Comparison of ENCODE assay signal across 12 cellular contexts in the genomic region with DNA sequence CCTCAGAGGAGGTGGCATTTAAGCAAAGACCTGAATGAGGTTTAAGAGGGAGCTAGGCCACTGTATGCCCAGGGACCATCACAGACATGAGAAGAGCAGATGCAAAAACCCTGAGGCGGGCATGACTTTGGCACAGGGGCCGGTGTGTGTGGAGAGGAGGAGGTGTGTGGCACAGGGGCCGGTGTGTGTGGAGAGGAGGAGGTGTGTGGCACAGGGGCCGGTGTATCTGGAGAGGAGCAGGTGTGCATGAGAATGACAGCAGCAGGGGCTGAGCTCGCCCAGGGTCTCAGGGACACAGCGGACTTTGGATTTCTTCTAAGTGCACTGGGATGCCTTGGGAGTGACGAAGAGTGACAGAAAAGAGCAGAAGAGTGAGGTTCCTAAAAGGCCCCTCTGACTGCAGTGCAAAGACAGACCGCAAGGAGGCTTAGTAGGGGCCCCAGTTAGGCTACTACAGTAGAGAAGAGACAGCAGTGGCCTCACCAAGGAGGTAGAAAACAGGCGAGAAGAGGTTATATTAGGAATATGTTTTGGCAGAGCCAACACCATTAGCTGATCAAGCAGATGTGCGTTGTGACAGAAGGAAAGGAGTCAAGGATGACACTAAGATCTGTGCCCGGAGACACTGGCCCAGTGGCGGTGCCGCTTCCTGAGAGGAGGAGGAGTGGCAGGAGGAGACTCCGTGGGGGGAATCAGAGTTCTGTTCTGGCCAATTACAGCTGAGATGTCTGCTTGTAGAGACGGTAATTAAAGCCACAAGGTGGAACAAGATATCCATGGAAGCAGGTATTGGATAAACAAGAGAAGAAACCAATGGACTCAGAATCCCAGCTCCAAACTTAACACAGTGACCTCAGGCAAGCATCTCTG. TPM values are rescaled to one million over a fixed set of nuclear protein-coding genes. Genes with fewer than 3 reads are reported as not detected.
A peak's percentile ranks its signal among the peaks of the same experiment; 100 is the strongest.
DNase-seq lines count a peak whose midpoint lies in the region; TF ChIP-seq lines count a peak whose summit lies in the region.
"Had no signal": no experiment of that assay in that cellular context is flagged by ENCODE, and none has a peak within 500 bp of the region (broad histone marks: within the 10 kb centered on the region; RNA-seq: fewer than 3 reads in every experiment).

No MANE protein-coding gene starts in this region.

- H3K4me3 Mint-ChIP-seq in chondrocyte (ENCODE audit: unreplicated experiment): no peak overlapping the region

- no peaks in the 10 kb centered on the region for H3K9me3 ChIP-seq in osteoblast (ENCODE audit: low read depth, low read length)
- no peaks in the 10 kb centered on the region for H3K9me3 ChIP-seq in SJCRH30 (replicated peaks)

- TF ChIP-seq CTCF in chondrocyte (IDR thresholded peaks at IDR 0.05) (peak; percentile 59), osteoblast (IDR thresholded peaks at IDR 0.05; ENCODE audit: extremely low read depth, low read depth, low read length) (peak; percentile 26)

- peaks cover 23% of the 10 kb centered on the region for H4K20me1 ChIP-seq in osteoblast (ENCODE audit: insufficient read depth, low read length)

- H2AFZ ChIP-seq in osteoblast (ENCODE audit: low read length): no peak overlapping the region

- H3K27me3 ChIP-seq in osteoblast (ENCODE audit: insufficient read depth, low read length): no peaks in the 10 kb centered on the region
- no peaks in the 10 kb centered on the region for H3K27me3 ChIP-seq in SJCRH30

- no peak overlapping the region for H3K4me3 ChIP-seq in osteoblast (ENCODE audit: insufficient read depth, low read length)
- no peak overlapping the region for H3K4me3 ChIP-seq in SJCRH30

- H3K4me2 ChIP-seq in osteoblast (ENCODE audit: insufficient read depth, low read length): no peak overlapping the region

- peak overlapping the region; percentile 43 for H3K27ac Mint-ChIP-seq in chondrocyte (ENCODE audit: unreplicated experiment)

- H3K27me3 Mint-ChIP-seq in chondrocyte (ENCODE audit: low read depth): no peaks in the 10 kb centered on the region

- H3K27ac ChIP-seq in osteoblast (ENCODE audit: low read depth, low read length): peak overlapping the region; percentile 1
- no peak overlapping the region for H3K27ac ChIP-seq in SJCRH30

- peaks cover 52% of the 10 kb centered on the region for H3K4me1 Mint-ChIP-seq in chondrocyte (ENCODE audit: low read depth)

- H3K36me3 Mint-ChIP-seq in chondrocyte (ENCODE audit: low read depth): no peaks in the 10 kb centered on the region

- DNase-seq in NCI-H82 (lab: John Stamatoyannopoulos, UW) (peak; percentile 39), NCI-H82 treated with DMSO at 0.1 percent for 48 hours (lab: John Stamatoyannopoulos, UW; ENCODE audit: unreplicated experiment) (no peak), NCI-H69 (lab: John Stamatoyannopoulos, UW) (peak; percentile 17), chondrocyte (ENCODE audit: low spot score) (no peak), osteoblast (ENCODE audit: insufficient read length, low spot score, missing footprints) (no peak), SW 1271 (lab: John Stamatoyannopoulos, UW) (no peak), amniotic stem cell (lab: John Stamatoyannopoulos, UW) (no peak), SJCRH30 (no peak)
- DNase-seq: activated CD8-positive, alpha-beta memory T cell treated with anti-CD3 and anti-CD28 coated beads, Interleukin-2, amount 50 U/mL, for 4 hours; kidney glomerular epithelial cell; NCI-H187; SIG-M5 had no signal

- H3K79me2 ChIP-seq in osteoblast (ENCODE audit: insufficient read depth, low read length): peaks cover 80% of the 10 kb centered on the region

- H3K36me3 ChIP-seq in osteoblast (ENCODE audit: insufficient read depth, low read length) (no peaks in the 10 kb centered on the region), SJCRH30 (0 out of 2 replicates have a peak, but pooled peaks cover under 1% of the 10 kb centered on the region)

- H3K4me1 ChIP-seq in osteoblast (ENCODE audit: insufficient read depth, low read length) (peaks cover 45% of the 10 kb centered on the region), SJCRH30 (peaks cover 33% of the 10 kb centered on the region)

- H3K9me3 Mint-ChIP-seq in chondrocyte (ENCODE audit: low read depth): no peaks in the 10 kb centered on the region

RNA-seq across cellular contexts. Expression of gene ZBTB17, which starts 18.4 kb away (rescaled TPM):
- total RNA-seq in chondrocyte: 23.9 to 30.8 TPM (median 27.2 TPM) in 3 replicates
- 25.0 and 29.7 TPM in 2 replicates for total RNA-seq in osteoblast
- total RNA-seq in SJCRH30 (2014; rRNA removed; shearing (Covaris generic)): 27.1 and 34.9 TPM in 2 replicates

RNA-seq across cellular contexts. Expression of gene SRARP, which starts 46.6 kb away (rescaled TPM):
- total RNA-seq in chondrocyte: not detected in 3 replicates
- not detected in 2 replicates for total RNA-seq in osteoblast
- not detected in 2 replicates for total RNA-seq in SJCRH30 (2014; rRNA removed; shearing (Covaris generic))

Comparison
In these comparisons a context has a peak if more than half of its experiments do, and no peak if none do; other contexts are left out.
1. DNase-seq: peak in NCI-H82 (single experiment) and NCI-H69 (single experiment); none in NCI-H82 treated with DMSO at 0.1 percent for 48 hours (single experiment), chondrocyte (single experiment), osteoblast (single experiment), SW 1271 (0 of 2), amniotic stem cell (single experiment) and SJCRH30 (0 of 2).